Comparison of ENCODE assay signal across 1 cellular context in genomic region chr6:129843573-129843972, GRCh38.
TF ChIP-seq lines count a peak whose summit lies in the region.

No MANE protein-coding gene starts in this region.

TF ChIP-seq in WTC11, 78 proteins besides CTCF, POLR2A, EP300 and RAD21 (continued from another document):
- no peak for TF ChIP-seq PRDM15 (CRISPR knock-in tag; IDR thresholded peaks at IDR 0.05)
- TF ChIP-seq IRF2 (CRISPR knock-in tag; IDR thresholded peaks at IDR 0.05; ENCODE audit: borderline replicate concordance, low read depth) = no peak
- no peak for TF ChIP-seq CBFB (CRISPR knock-in tag; IDR thresholded peaks at IDR 0.05; ENCODE audit: low read depth)
- no peak for TF ChIP-seq PREB (CRISPR knock-in tag; IDR thresholded peaks at IDR 0.05; ENCODE audit: borderline replicate concordance)
- no peak for TF ChIP-seq ZNF396 (CRISPR knock-in tag; IDR thresholded peaks at IDR 0.05; ENCODE audit: borderline replicate concordance)
- TF ChIP-seq GTF2I (CRISPR knock-in tag; conservative IDR thresholded peaks at IDR 0.05) = no peak
- TF ChIP-seq IRF1 (CRISPR knock-in tag; IDR thresholded peaks at IDR 0.05) = no peak
- TF ChIP-seq ZNF121 (CRISPR knock-in tag; IDR thresholded peaks at IDR 0.05) = no peak
- no peak for TF ChIP-seq NFYB (CRISPR knock-in tag; conservative IDR thresholded peaks at IDR 0.05; ENCODE audit: low read depth)
- no peak for TF ChIP-seq GABPB1 (CRISPR knock-in tag; IDR thresholded peaks at IDR 0.05)
- TF ChIP-seq NR1H2 (CRISPR knock-in tag; IDR thresholded peaks at IDR 0.05) = no peak
- TF ChIP-seq SMAD3 (CRISPR knock-in tag; IDR thresholded peaks at IDR 0.05; ENCODE audit: borderline replicate concordance) = no peak
